Comparison of ENCODE assay signal across 8 cellular contexts in genomic region chr19:34732548-34733255, GRCh38. TPM values are rescaled to one million over a fixed set of nuclear protein-coding genes. Genes with fewer than 3 reads are reported as not detected.
DNase-seq lines count a peak whose midpoint lies in the region; ATAC-seq and TF ChIP-seq lines count a peak whose summit lies in the region.

No MANE protein-coding gene starts in this region.

- H3K4me3 Mint-ChIP-seq in Caco-2 (ENCODE audit: unreplicated experiment) (peak overlapping the region; percentile 72), endodermal cell (peak overlapping the region; percentile 81), osteocyte (ENCODE audit: unreplicated experiment) (peak overlapping the region; percentile 50)

- WGBS in endodermal cell (ENCODE audit: insufficient coverage in 1 of 2, insufficient read length in 1 of 2), 2 experiments: 72 to 100% methylated on average over 2 to 16 of the region's 17 CpGs

- intact Hi-C loops in Caco-2 (cut with micrococcal nuclease; ENCODE audit: unreplicated experiment): loop anchor here (1.0 kb wide), 1 partner anchor 55 kb away; the partner anchor contains the start of genes SCGB2B2 and ZNF302

- H3K27me3 Mint-ChIP-seq in Caco-2 (ENCODE audit: insufficient read depth, unreplicated experiment) (no peaks in the 10 kb centered on the region), endodermal cell (ENCODE audit: insufficient read depth) (peaks cover 3% of the 10 kb centered on the region), osteocyte (ENCODE audit: unreplicated experiment) (no peaks in the 10 kb centered on the region)

- no peak overlapping the region for H3K9ac ChIP-seq in endodermal cell (ENCODE audit: extremely low read depth, low read length, poor library complexity, severe bottlenecking)

- H3K36me3 ChIP-seq in Caco-2 (ENCODE audit: control insufficient read depth, insufficient read depth, low read length): no peaks in the 10 kb centered on the region
- H3K36me3 ChIP-seq in endodermal cell (ENCODE audit: control insufficient read depth, insufficient read depth, low read length): peaks cover 15% of the 10 kb centered on the region

- H3K27ac Mint-ChIP-seq in Caco-2 (ENCODE audit: unreplicated experiment) (no peak overlapping the region), endodermal cell (no peak overlapping the region), osteocyte (ENCODE audit: unreplicated experiment) (no peak overlapping the region)

- POLR2A ChIA-PET in Caco-2 (lab: Charles Lee): interaction anchor here (0.9 to 1.6 kb wide), 2 partner anchors 55 to 194 kb away, joined by 5 to 7 read pairs; partner anchors contain the start of genes SCGB2B2, ZNF30 and ZNF302

- ATAC-seq in GM19023 (IDR thresholded peaks at IDR 0.05; ENCODE audit: unreplicated experiment): no peak

- H3K27me3 ChIP-seq in Caco-2 (replicated peaks; ENCODE audit: control insufficient read depth, insufficient read depth, low read length): no peaks in the 10 kb centered on the region
- H3K27me3 ChIP-seq in endodermal cell (ENCODE audit: control insufficient read depth, insufficient read depth, low read length, poor library complexity, severe bottlenecking): no peaks in the 10 kb centered on the region

- CTCF ChIA-PET in Caco-2 (lab: Charles Lee): interaction anchor here (0.6 kb wide), 2 partner anchors 168 to 954 kb away, joined by 4 to 5 read pairs; no protein-coding TSS in a partner anchor

- H3K9me3 ChIP-seq in Caco-2: 0 out of 2 replicates have a peak, but pooled peaks cover 4% of the 10 kb centered on the region
- H3K9me3 ChIP-seq in endodermal cell (ENCODE audit: control insufficient read depth, low read length): peaks cover 43% of the 10 kb centered on the region

- BruUV-seq in Caco-2 (replicated peaks; lab: Mats Ljungman, UMichigan): no TSS peak

- no peak for DNase-seq in Caco-2
- DNase-seq in NCI-H69 (lab: John Stamatoyannopoulos, UW): peak; percentile 62
- DNase-seq in endodermal cell: peak; percentile 61
- peak; percentile 77 for DNase-seq in osteocyte (ENCODE audit: extremely low spot score, unreplicated experiment)
- DNase-seq in KG1 (lab: John Stamatoyannopoulos, UW): no peak
- no peak for DNase-seq in hypothalamus (lab: John Stamatoyannopoulos, UW)
- no peak for DNase-seq in occipital lobe (lab: John Stamatoyannopoulos, UW)

- peak overlapping the region; percentile 62 for H3K4me3 ChIP-seq in Caco-2 (ENCODE audit: low read depth, low read length)
- peak overlapping the region; percentile 100 for H3K4me3 ChIP-seq in endodermal cell (ENCODE audit: low read length)

- peaks cover 9% of the 10 kb centered on the region for H3K9me3 Mint-ChIP-seq in Caco-2 (ENCODE audit: unreplicated experiment)
- peaks cover 12% of the 10 kb centered on the region for H3K9me3 Mint-ChIP-seq in endodermal cell
- peaks cover 20% of the 10 kb centered on the region for H3K9me3 Mint-ChIP-seq in osteocyte (ENCODE audit: unreplicated experiment)

- H3K27ac ChIP-seq in endodermal cell (ENCODE audit: low read depth, low read length): no peak overlapping the region

- H3K4me1 ChIP-seq in Caco-2: peaks cover 9% of the 10 kb centered on the region
- no peaks in the 10 kb centered on the region for H3K4me1 ChIP-seq in endodermal cell (ENCODE audit: control insufficient read depth, insufficient read depth, low read length)

- TF ChIP-seq CTCF in Caco-2 (IDR thresholded peaks at IDR 0.05; ENCODE audit: insufficient read depth in 1 of 2, low read depth in 1 of 2, low read length in 1 of 2, severe bottlenecking in 1 of 2, unreplicated experiment in 1 of 2): no peak
- no peak for TF ChIP-seq CTCF in endodermal cell (conservative IDR thresholded peaks at IDR 0.05)
- TF ChIP-seq CTCF in osteocyte (IDR thresholded peaks at IDR 0.05): no peak

- H3K36me3 Mint-ChIP-seq in Caco-2 (ENCODE audit: insufficient read depth, unreplicated experiment) (peaks cover 19% of the 10 kb centered on the region), endodermal cell (ENCODE audit: low read depth) (peaks cover 8% of the 10 kb centered on the region), osteocyte (ENCODE audit: unreplicated experiment) (peaks cover 27% of the 10 kb centered on the region)

- H3K4me1 Mint-ChIP-seq in Caco-2 (ENCODE audit: low read depth, unreplicated experiment): peaks cover 10% of the 10 kb centered on the region
- H3K4me1 Mint-ChIP-seq in endodermal cell: peaks cover 10% of the 10 kb centered on the region
- peaks cover 20% of the 10 kb centered on the region for H3K4me1 Mint-ChIP-seq in osteocyte (ENCODE audit: unreplicated experiment)

RNA-seq across cellular contexts. Expression of gene ZNF181, which starts 1.3 kb away (rescaled TPM):
- 5.4 and 6.2 TPM in 2 replicates for total RNA-seq in Caco-2 (2022)
- total RNA-seq in endodermal cell: 1 to 10 TPM; 8.1 to 8.7 TPM
- polyA plus RNA-seq in endodermal cell (2013, experiment 1 of 2): 17.9 TPM
- 16.3 TPM for polyA plus RNA-seq in endodermal cell (2013, experiment 2 of 2)
- 11.1 and 12.1 TPM in 2 replicates for total RNA-seq in osteocyte
- 53.0 TPM for total RNA-seq in occipital lobe

RNA-seq across cellular contexts. Expression of gene ZNF599, which starts 40.3 kb away (rescaled TPM):
- 5.0 and 6.8 TPM in 2 replicates for total RNA-seq in Caco-2 (2022)
- total RNA-seq in endodermal cell: 1 to 10 TPM; 5.7 to 5.8 TPM
- polyA plus RNA-seq in endodermal cell (2013, experiment 1 of 2): 7.9 TPM
- 7.2 TPM for polyA plus RNA-seq in endodermal cell (2013, experiment 2 of 2)
- 8.7 and 9.2 TPM in 2 replicates for total RNA-seq in osteocyte
- 12.2 TPM for total RNA-seq in occipital lobe

RNA-seq across cellular contexts. Expression of gene ZNF302, which starts 55.2 kb away (rescaled TPM):
- total RNA-seq in Caco-2 (2022) (28.1 and 30.1 TPM in 2 replicates), endodermal cell (10 to 100 TPM; 24.1 to 27.4 TPM), osteocyte (34.7 and 35.0 TPM in 2 replicates), occipital lobe (74.1 TPM)
- polyA plus RNA-seq in endodermal cell (2013, experiment 1 of 2): 32.4 TPM
- polyA plus RNA-seq in endodermal cell (2013, experiment 2 of 2): 26.9 TPM

RNA-seq across cellular contexts. Expression of gene SCGB2B2, which starts 55.7 kb away (rescaled TPM):
- 0.72 and 1.00 TPM in 2 replicates for total RNA-seq in Caco-2 (2022)
- total RNA-seq in endodermal cell: under 1 TPM in 1 of 2 donors, not detected in 1; 0.75 TPM
- polyA plus RNA-seq in endodermal cell (2013, experiment 1 of 2): not detected
- polyA plus RNA-seq in endodermal cell (2013, experiment 2 of 2): 0.33 TPM
- total RNA-seq in osteocyte: 0.24 and 0.78 TPM in 2 replicates
- 0.16 TPM for total RNA-seq in occipital lobe

Comparison
In these comparisons a context has a peak if more than half of its experiments do, and no peak if none do; other contexts are left out.
1. DNase-seq: peak in NCI-H69 (single experiment), endodermal cell (single experiment) and osteocyte (single experiment); none in Caco-2 (0 of 2), KG1 (single experiment), hypothalamus (0 of 51) and occipital lobe (single experiment).
2. Peak in every context shown above with its lines, with median percentiles within 50 percentile points of each other: H3K4me3 Mint-ChIP-seq.